7 cellular contexts compared by ENCODE assay signal in genomic region chr19:42244452-42245220, GRCh38. TPM values are rescaled to one million over a fixed set of nuclear protein-coding genes. Genes with fewer than 3 reads are reported as not detected.
A peak's percentile ranks its signal among the peaks of the same experiment; 100 is the strongest.
DNase-seq lines count a peak whose midpoint lies in the region; ATAC-seq, FAIRE-seq and TF ChIP-seq lines count a peak whose summit lies in the region.

No MANE protein-coding gene starts in this region.

- peak; percentile 38 for ATAC-seq in GM18505 (IDR thresholded peaks at IDR 0.05; ENCODE audit: unreplicated experiment)
- ATAC-seq in HG03066 (IDR thresholded peaks at IDR 0.05; ENCODE audit: low read depth, unreplicated experiment): peak; percentile 31

- H3K36me3 ChIP-seq in WERI-Rb-1: peaks cover 22% of the 10 kb centered on the region
- H3K36me3 ChIP-seq in bronchial epithelial cell (ENCODE audit: control insufficient read depth, insufficient read depth, low read length): peaks cover 16% of the 10 kb centered on the region
- H3K36me3 ChIP-seq in small intestine (ENCODE audit: control insufficient read depth in 2 of 2, insufficient read depth in 2 of 2, low read length in 2 of 2): peaks cover 3 to 5% of the 10 kb centered on the region in 2 donors

- no peaks in the 10 kb centered on the region for H3K9me3 ChIP-seq in WERI-Rb-1 (ENCODE audit: severe bottlenecking)
- H3K9me3 ChIP-seq in small intestine (ENCODE audit: control insufficient read depth, low read depth): no peaks in the 10 kb centered on the region

- H3K27me3 ChIP-seq in WERI-Rb-1 (ENCODE audit: insufficient read depth, low read depth, severe bottlenecking): no peaks in the 10 kb centered on the region
- H3K27me3 ChIP-seq in bronchial epithelial cell (ENCODE audit: control insufficient read depth, insufficient read depth, low read length): no peaks in the 10 kb centered on the region
- no peaks in the 10 kb centered on the region for H3K27me3 ChIP-seq in small intestine (ENCODE audit: control insufficient read depth in 2 of 2, insufficient read depth in 2 of 2, low read length in 2 of 2)

- TF ChIP-seq CTCF in WERI-Rb-1 (IDR thresholded peaks at IDR 0.05; ENCODE audit: low read depth, low read length): peak; percentile 38; the same call in 1 of the 2 replicates
- TF ChIP-seq CTCF in bronchial epithelial cell (IDR thresholded peaks at IDR 0.05; ENCODE audit: insufficient read depth, low read length, severe bottlenecking): peak; percentile 76

- peak overlapping the region; percentile 47 for H3K4me3 ChIP-seq in WERI-Rb-1 (ENCODE audit: low read depth, low read length)
- H3K4me3 ChIP-seq in bronchial epithelial cell (ENCODE audit: low read depth, low read length): peak overlapping the region; percentile 70
- peak overlapping the region; percentile 48 to 61 for H3K4me3 ChIP-seq in small intestine (ENCODE audit: low read depth in 1 of 2, low read length in 2 of 2)

- TF ChIP-seq POLR2A in GM18505 (IDR thresholded peaks at IDR 0.05; ENCODE audit: borderline replicate concordance, extremely low read depth, insufficient read depth, insufficient read length): no peak

- DNase-seq in NCI-H2171 treated with DMSO at 0.1 percent for 48 hours (lab: John Stamatoyannopoulos, UW): peak; percentile 93
- DNase-seq in WERI-Rb-1: peak; percentile 93
- DNase-seq in bronchial epithelial cell (ENCODE audit: low read depth): peak; percentile 90
- DNase-seq in iPS-NIHi7 (ENCODE audit: extremely low spot score): peak; percentile 74
- DNase-seq in small intestine: peak; percentile 94

- no peak for FAIRE-seq in bronchial epithelial cell (lab: Jason Lieb, UNC)
- FAIRE-seq in small intestine (lab: Jason Lieb, UNC): no peak

- H3K4me1 ChIP-seq in small intestine (ENCODE audit: control insufficient read depth in 2 of 2, insufficient read depth in 1 of 2, low read depth in 1 of 2, low read length in 1 of 2): peaks cover 0 to 4% of the 10 kb centered on the region in 2 donors

- H3K27ac ChIP-seq in WERI-Rb-1: peak overlapping the region; percentile 87
- peak overlapping the region; percentile 78 to 92 for H3K27ac ChIP-seq in small intestine (ENCODE audit: low read depth in 1 of 2, low read length in 1 of 2)

- 0 to 2% (median 1%) methylated on average over 40 of the region's 40 CpGs for WGBS in small intestine, 3 donors

RNA-seq across cellular contexts. Expression of gene GSK3A, which starts 2.2 kb away (rescaled TPM):
- total RNA-seq in bronchial epithelial cell: 11.6 and 12.4 TPM in 2 replicates
- 10 to 100 TPM; 48.5 to 70.9 (median 70.3) TPM for polyA plus RNA-seq in small intestine

RNA-seq across cellular contexts. Expression of gene ERF, which starts 10.3 kb away (rescaled TPM):
- 10.8 and 11.6 TPM in 2 replicates for total RNA-seq in bronchial epithelial cell
- polyA plus RNA-seq in small intestine: 10 to 100 TPM; 28.6 to 51.6 (median 31.8) TPM

RNA-seq across cellular contexts. Expression of gene CIC, which starts 24.4 kb away (rescaled TPM):
- 7.1 and 9.3 TPM in 2 replicates for total RNA-seq in bronchial epithelial cell
- polyA plus RNA-seq in small intestine: 10 to 100 TPM; 14.1 to 29.8 (median 18.1) TPM

RNA-seq across cellular contexts. Expression of gene ZNF526, which starts 24.5 kb away (rescaled TPM):
- 7.8 and 11.1 TPM in 2 replicates for total RNA-seq in bronchial epithelial cell
- 1 to 10 TPM; 3.2 to 4.8 (median 4.0) TPM for polyA plus RNA-seq in small intestine

RNA-seq across cellular contexts. Expression of gene DEDD2, which starts 27.2 kb away (rescaled TPM):
- total RNA-seq in bronchial epithelial cell: 27.1 and 28.7 TPM in 2 replicates
- 10 to 100 TPM; 22.8 to 41.3 (median 38.5) TPM for polyA plus RNA-seq in small intestine

Comparison
In these comparisons a context has a peak if more than half of its experiments do, and no peak if none do; other contexts are left out.
1. Peak in every context shown above with its lines: DNase-seq, ATAC-seq, H3K4me3 ChIP-seq and H3K27ac ChIP-seq.